Comparison of ENCODE assay signal across 8 cellular contexts in genomic region chr16:87389245-87389644, GRCh38. TPM values are rescaled to one million over a fixed set of nuclear protein-coding genes. Genes with fewer than 3 reads are reported as not detected.
DNase-seq lines count a peak whose midpoint lies in the region; ATAC-seq and TF ChIP-seq lines count a peak whose summit lies in the region.

No MANE protein-coding gene starts in this region.

- H3K36me3 ChIP-seq in lower lobe of right lung (no peaks in the 10 kb centered on the region), tibial nerve (no peaks in the 10 kb centered on the region)

- H3K4me1 Mint-ChIP-seq in activated naive CD4-positive, alpha-beta T cell treated with anti-CD3 and anti-CD28 coated beads, Interleukin-2, amount 50 U/mL, for 24 hours, result peaks cover 53% of the 10 kb centered on the region
- peaks cover 65% of the 10 kb centered on the region for H3K4me1 Mint-ChIP-seq in activated CD4-positive, alpha-beta memory T cell treated with anti-CD3 and anti-CD28 coated beads, Interleukin-2, amount 10 ng/mL, durations not matched to agents 7 days and 5 days

- H3K27me3 ChIP-seq in lower lobe of right lung (ENCODE audit: low read depth), result no peaks in the 10 kb centered on the region
- H3K27me3 ChIP-seq in tibial nerve, result no peaks in the 10 kb centered on the region

- H3K9me3 Mint-ChIP-seq in activated naive CD4-positive, alpha-beta T cell treated with anti-CD3 and anti-CD28 coated beads, Interleukin-2, amount 50 U/mL, for 24 hours, result no peaks in the 10 kb centered on the region
- H3K9me3 Mint-ChIP-seq in activated CD4-positive, alpha-beta memory T cell treated with anti-CD3 and anti-CD28 coated beads, Interleukin-2, amount 10 ng/mL, durations not matched to agents 7 days and 5 days, result no peaks in the 10 kb centered on the region

- H3K9me3 ChIP-seq in lower lobe of right lung (no peaks in the 10 kb centered on the region), tibial nerve (no peaks in the 10 kb centered on the region)

- POLR2A ChIA-PET in activated CD4-positive, alpha-beta memory T cell treated with anti-CD3 and anti-CD28 coated beads, Interleukin-2, amount 10 ng/mL, durations not matched to agents 7 days and 5 days (lab: Charles Lee), result interaction anchor here (1.1 to 3.1 kb wide), 5 partner anchors 28 to 562 kb away, joined by 3 to 31 read pairs (median 4); partner anchors contain the start of genes BANP and C16orf95
- POLR2A ChIA-PET in GM10248 (lab: Yijun Ruan, JAX), result no interaction called here

- H3K36me3 Mint-ChIP-seq in activated naive CD4-positive, alpha-beta T cell treated with anti-CD3 and anti-CD28 coated beads, Interleukin-2, amount 50 U/mL, for 24 hours, result no peaks in the 10 kb centered on the region
- peaks cover 12% of the 10 kb centered on the region for H3K36me3 Mint-ChIP-seq in activated CD4-positive, alpha-beta memory T cell treated with anti-CD3 and anti-CD28 coated beads, Interleukin-2, amount 10 ng/mL, durations not matched to agents 7 days and 5 days (ENCODE audit: low read depth)

- ATAC-seq in lower lobe of right lung, result no peak
- no peak for ATAC-seq in HG02588 (IDR thresholded peaks at IDR 0.05; ENCODE audit: unreplicated experiment)

- no peak overlapping the region for H3K4me3 Mint-ChIP-seq in activated naive CD4-positive, alpha-beta T cell treated with anti-CD3 and anti-CD28 coated beads, Interleukin-2, amount 50 U/mL, for 24 hours
- H3K4me3 Mint-ChIP-seq in activated CD4-positive, alpha-beta memory T cell treated with anti-CD3 and anti-CD28 coated beads, Interleukin-2, amount 10 ng/mL, durations not matched to agents 7 days and 5 days, result no peak overlapping the region

- intact Hi-C loops in lower lobe of right lung (cut with DNase I), result no loop called here

- CTCF ChIA-PET in activated CD4-positive, alpha-beta memory T cell treated with anti-CD3 and anti-CD28 coated beads, Interleukin-2, amount 10 ng/mL, durations not matched to agents 7 days and 5 days (lab: Charles Lee), result interaction anchor here (0.8 kb wide), 1 partner anchor 64 kb away, joined by 3 read pairs; no protein-coding TSS in a partner anchor
- CTCF ChIA-PET in GM10248 (lab: Yijun Ruan, JAX), result no interaction called here

- H3K27ac Mint-ChIP-seq in activated naive CD4-positive, alpha-beta T cell treated with anti-CD3 and anti-CD28 coated beads, Interleukin-2, amount 50 U/mL, for 24 hours, result peak overlapping the region; percentile 85
- H3K27ac Mint-ChIP-seq in activated CD4-positive, alpha-beta memory T cell treated with anti-CD3 and anti-CD28 coated beads, Interleukin-2, amount 10 ng/mL, durations not matched to agents 7 days and 5 days, result peak overlapping the region; percentile 69

- H3K4me1 ChIP-seq in lower lobe of right lung, result peaks cover 53% of the 10 kb centered on the region
- H3K4me1 ChIP-seq in tibial nerve, result peaks cover 6 to 59% (median 33%) of the 10 kb centered on the region in 4 donors

- H3K27me3 Mint-ChIP-seq in activated naive CD4-positive, alpha-beta T cell treated with anti-CD3 and anti-CD28 coated beads, Interleukin-2, amount 50 U/mL, for 24 hours, result no peaks in the 10 kb centered on the region
- no peaks in the 10 kb centered on the region for H3K27me3 Mint-ChIP-seq in activated CD4-positive, alpha-beta memory T cell treated with anti-CD3 and anti-CD28 coated beads, Interleukin-2, amount 10 ng/mL, durations not matched to agents 7 days and 5 days

- no peak overlapping the region for H3K4me3 ChIP-seq in lower lobe of right lung
- H3K4me3 ChIP-seq in tibial nerve, result no peak overlapping the region

- 88 to 89% methylated on average over 5 of the region's 5 CpGs for WGBS in tibial nerve, 2 donors

- no peak for TF ChIP-seq EP300 in tibial nerve (IDR thresholded peaks at IDR 0.05)

- TF ChIP-seq POLR2A in tibial nerve (IDR thresholded peaks at IDR 0.05), result no peak

- TF ChIP-seq CTCF in lower lobe of right lung (IDR thresholded peaks at IDR 0.05) (no peak), tibial nerve (IDR thresholded peaks at IDR 0.05) (no peak), GM10248 (IDR thresholded peaks at IDR 0.05; ENCODE audit: control extremely low read depth, extremely low read depth, low read depth, missing control alignments) (no peak)

- no peak for DNase-seq in activated naive CD4-positive, alpha-beta T cell treated with anti-CD3 and anti-CD28 coated beads, Interleukin-2, amount 50 U/mL, for 16 hours
- DNase-seq in activated CD4-positive, alpha-beta memory T cell treated with anti-CD3 and anti-CD28 coated beads, Interleukin-2, amount 10 ng/mL, durations not matched to agents 7 days and 5 days, result no peak
- DNase-seq in lower lobe of right lung, result no peak
- no peak for DNase-seq in tibial nerve (ENCODE audit: low spot score in 2 of 2)
- no peak for DNase-seq in GM10248 (ENCODE audit: extremely low spot score)
- DNase-seq in activated gamma-delta T cell treated with Interleukin-2 at 50 U/mL for 16 hours, result no peak

- H3K27ac ChIP-seq in lower lobe of right lung, result peak overlapping the region; percentile 86
- peak overlapping the region in 3 of 4 donors; percentile 84 to 98 (median 95) for H3K27ac ChIP-seq in tibial nerve

RNA-seq across cellular contexts. Expression of gene MAP1LC3B, which starts 2.9 kb away (rescaled TPM):
- 10 to 100 TPM; 77.1 to 78.2 TPM for total RNA-seq in activated CD4-positive, alpha-beta memory T cell treated with anti-CD3 and anti-CD28 coated beads, Interleukin-2, amount 10 ng/mL, durations not matched to agents 7 days and 5 days
- total RNA-seq in lower lobe of right lung, result 64.5 TPM
- total RNA-seq in tibial nerve, result 10 to 100 TPM; 60.9 to 78.1 (median 68.2) TPM

RNA-seq across cellular contexts. Expression of gene FBXO31, which starts 5.7 kb away (rescaled TPM):
- 10 to 100 TPM; 28.8 to 29.0 TPM for total RNA-seq in activated CD4-positive, alpha-beta memory T cell treated with anti-CD3 and anti-CD28 coated beads, Interleukin-2, amount 10 ng/mL, durations not matched to agents 7 days and 5 days
- total RNA-seq in lower lobe of right lung (26.2 TPM), tibial nerve (100 to 1,000 TPM in 3 of 4 donors, 10 to 100 TPM in 1; 89.4 to 241 (median 147) TPM)
